In genomic region chr1:3292051-3292722, GRCh38 we compare ENCODE assay signal across 23 cellular contexts.
"Had no signal": no experiment of that assay in that cellular context is flagged by ENCODE, and none has a peak within 500 bp of the region (broad histone marks: within the 10 kb centered on the region; RNA-seq: fewer than 3 reads in every experiment).

No MANE protein-coding gene starts in this region.

- H3K4me1 ChIP-seq: breast epithelium, parathyroid adenoma, uterus had no signal

- H2AFZ ChIP-seq: parathyroid adenoma had no signal

- H3K27me3 Mint-ChIP-seq: activated B cell treated with CpG ODN at 0.5 μM for 24 hours; activated CD4-positive, alpha-beta memory T cell treated with anti-CD3 and anti-CD28 coated beads for 36 hours; activated CD8-positive, alpha-beta memory T cell treated with anti-CD3 and anti-CD28 coated beads, Interleukin-2, amount 10 ng/mL, durations not matched to agents 7 days and 5 days; activated naive CD8-positive, alpha-beta T cell treated with anti-CD3 and anti-CD28 coated beads, Interleukin-2, amount 50 U/mL, for 24 hours had no signal

- H3K27ac Mint-ChIP-seq: activated B cell treated with CpG ODN at 0.5 μM for 24 hours; activated CD4-positive, alpha-beta memory T cell treated with anti-CD3 and anti-CD28 coated beads for 36 hours; activated CD8-positive, alpha-beta memory T cell treated with anti-CD3 and anti-CD28 coated beads, Interleukin-2, amount 10 ng/mL, durations not matched to agents 7 days and 5 days; activated naive CD4-positive, alpha-beta T cell treated with anti-CD3 and anti-CD28 coated beads, Interleukin-2, amount 10 ng/mL, durations not matched to agents 7 days and 5 days; activated naive CD8-positive, alpha-beta T cell treated with anti-CD3 and anti-CD28 coated beads, Interleukin-2, amount 50 U/mL, for 24 hours; activated T-helper 2 cell treated with anti-CD3 and anti-CD28 coated beads, Interferon-gamma antibody, Interleukin-2, Interleukin-4, amounts not matched to agents 10 μg/mL and 5 μg/mL and 100 μg/mL, durations not matched to agents 14 hours and 24 hours and 36 hours had no signal

- H3K27ac ChIP-seq: breast epithelium, esophagus muscularis mucosa, parathyroid adenoma, uterus had no signal

- H3K27me3 ChIP-seq: uterus had no signal

- DNase-seq: activated B cell treated with CpG ODN at 0.5 μM for 24 hours; activated CD4-positive, alpha-beta memory T cell treated with anti-CD3 and anti-CD28 coated beads for 36 hours; activated CD4-positive, alpha-beta T cell treated with anti-CD3 and anti-CD28 coated beads for 4 hours; activated CD8-positive, alpha-beta memory T cell treated with anti-CD3 and anti-CD28 coated beads, Interleukin-2, amount 10 ng/mL, durations not matched to agents 7 days and 5 days; activated naive CD4-positive, alpha-beta T cell treated with anti-CD3 and anti-CD28 coated beads, Interleukin-2, amount 10 ng/mL, durations not matched to agents 7 days and 5 days; activated naive CD8-positive, alpha-beta T cell treated with anti-CD3 and anti-CD28 coated beads, Interleukin-2, amount 50 U/mL, for 24 hours; anterior cingulate cortex; effector CD8-positive, alpha-beta T cell; left colon; stimulated activated CD4-positive, alpha-beta T cell treated with anti-CD3 and anti-CD28 coated beads, Interleukin-12 subunit alpha, Interleukin-12 subunit beta, amount 100 ng/mL, for 4 hours; stimulated activated CD4-positive, alpha-beta T cell treated with anti-CD3 and anti-CD28 coated beads, Interleukin-1b, Interleukin-23, amount 100 ng/mL, for 48 hours; stimulated activated CD8-positive, alpha-beta memory T cell treated with anti-CD3 and anti-CD28 coated beads, Interleukin-4, amount 100 ng/mL, for 48 hours; stimulated activated naive CD4-positive, alpha-beta T cell; T-helper 1 cell; T-helper 9 cell; uterus had no signal

- H3K4me3 ChIP-seq: breast epithelium, esophagus muscularis mucosa, uterus had no signal

- H3K4me1 Mint-ChIP-seq: activated B cell treated with CpG ODN at 0.5 μM for 24 hours; activated CD8-positive, alpha-beta memory T cell treated with anti-CD3 and anti-CD28 coated beads, Interleukin-2, amount 10 ng/mL, durations not matched to agents 7 days and 5 days; activated naive CD4-positive, alpha-beta T cell treated with anti-CD3 and anti-CD28 coated beads, Interleukin-2, amount 10 ng/mL, durations not matched to agents 7 days and 5 days; activated naive CD8-positive, alpha-beta T cell treated with anti-CD3 and anti-CD28 coated beads, Interleukin-2, amount 50 U/mL, for 24 hours had no signal

- H3K36me3 ChIP-seq: breast epithelium, esophagus muscularis mucosa, uterus had no signal

- H3K36me3 Mint-ChIP-seq: activated CD4-positive, alpha-beta memory T cell treated with anti-CD3 and anti-CD28 coated beads for 36 hours; activated CD8-positive, alpha-beta memory T cell treated with anti-CD3 and anti-CD28 coated beads, Interleukin-2, amount 10 ng/mL, durations not matched to agents 7 days and 5 days; activated naive CD4-positive, alpha-beta T cell treated with anti-CD3 and anti-CD28 coated beads, Interleukin-2, amount 10 ng/mL, durations not matched to agents 7 days and 5 days had no signal

- FAIRE-seq: islet of Langerhans had no signal

- H3K9me3 ChIP-seq: breast epithelium, esophagus muscularis mucosa, uterus had no signal

- ATAC-seq: activated CD8-positive, alpha-beta memory T cell treated with anti-CD3 and anti-CD28 coated beads, Interleukin-2, amount 10 ng/mL, durations not matched to agents 7 days and 5 days; activated naive CD8-positive, alpha-beta T cell treated with anti-CD3 and anti-CD28 coated beads, Interleukin-2, amount 50 U/mL, for 24 hours; left colon; SK-N-SH treated with all-trans-retinoic acid at 6 μM for 48 hours had no signal

- H3K9ac ChIP-seq: parathyroid adenoma had no signal

- H3K4me3 Mint-ChIP-seq: activated B cell treated with CpG ODN at 0.5 μM for 24 hours; activated CD4-positive, alpha-beta memory T cell treated with anti-CD3 and anti-CD28 coated beads for 36 hours; activated CD8-positive, alpha-beta memory T cell treated with anti-CD3 and anti-CD28 coated beads, Interleukin-2, amount 10 ng/mL, durations not matched to agents 7 days and 5 days; activated naive CD4-positive, alpha-beta T cell treated with anti-CD3 and anti-CD28 coated beads, Interleukin-2, amount 10 ng/mL, durations not matched to agents 7 days and 5 days; activated naive CD8-positive, alpha-beta T cell treated with anti-CD3 and anti-CD28 coated beads, Interleukin-2, amount 50 U/mL, for 24 hours; neural crest cell had no signal

- H3K9me3 Mint-ChIP-seq: activated B cell treated with CpG ODN at 0.5 μM for 24 hours; activated CD4-positive, alpha-beta memory T cell treated with anti-CD3 and anti-CD28 coated beads for 36 hours; activated naive CD4-positive, alpha-beta T cell treated with anti-CD3 and anti-CD28 coated beads, Interleukin-2, amount 10 ng/mL, durations not matched to agents 7 days and 5 days; activated naive CD8-positive, alpha-beta T cell treated with anti-CD3 and anti-CD28 coated beads, Interleukin-2, amount 50 U/mL, for 24 hours; activated T-helper 2 cell treated with anti-CD3 and anti-CD28 coated beads, Interferon-gamma antibody, Interleukin-2, Interleukin-4, amounts not matched to agents 10 μg/mL and 5 μg/mL and 100 μg/mL, durations not matched to agents 14 hours and 24 hours and 36 hours; neural crest cell had no signal
